ENCODE assay signal across 30 cellular contexts in genomic region chr4:123921339-123921738, GRCh38.
"Had no signal": no experiment of that assay in that cellular context is flagged by ENCODE, and none has a peak within 500 bp of the region (broad histone marks: within the 10 kb centered on the region; RNA-seq: fewer than 3 reads in every experiment).

No MANE protein-coding gene starts in this region.

- ATAC-seq: activated CD8-positive, alpha-beta T cell treated with anti-CD3 and anti-CD28 coated beads for 36 hours; activated naive CD4-positive, alpha-beta T cell treated with anti-CD3 and anti-CD28 coated beads, Interleukin-2, amount 50 U/mL, for 72 hours; activated T-cell treated with anti-CD3 and anti-CD28 coated beads, Interleukin-2, amount 50 U/mL, for 4 hours had no signal

- H3K9me3 ChIP-seq: adrenal gland, MG63 had no signal

- H3K36me3 ChIP-seq: adrenal gland, MG63 had no signal

- H3K4me1 Mint-ChIP-seq: activated CD4-positive, alpha-beta T cell treated with anti-CD3 and anti-CD28 coated beads, Interleukin-2, amount 10 ng/mL, durations not matched to agents 24 days and 14 days had no signal

- H3K27me3 Mint-ChIP-seq: activated CD4-positive, alpha-beta T cell treated with anti-CD3 and anti-CD28 coated beads, Interleukin-2, amount 10 ng/mL, durations not matched to agents 24 days and 14 days; brain had no signal

- H3K27me3 ChIP-seq: adrenal gland, MG63 had no signal

- H3K4me3 ChIP-seq: adrenal gland, MG63 had no signal

- H3K4me3 Mint-ChIP-seq: activated CD4-positive, alpha-beta T cell treated with anti-CD3 and anti-CD28 coated beads, Interleukin-2, amount 10 ng/mL, durations not matched to agents 24 days and 14 days; activated CD8-positive, alpha-beta T cell treated with anti-CD3 and anti-CD28 coated beads for 36 hours; activated naive CD4-positive, alpha-beta T cell treated with anti-CD3 and anti-CD28 coated beads for 36 hours; activated T-cell treated with anti-CD3 and anti-CD28 coated beads, Interleukin-2, amount 50 U/mL, for 4 hours; activated T-helper 1 cell treated with anti-CD3 and anti-CD28 coated beads, Interleukin-12 subunit alpha, Interleukin-12 subunit beta, Interleukin-2, Interleukin-4 antibody, amounts not matched to agents 30 ng/mL and 10 ng/mL and 1 ng/mL, durations not matched to agents 14 hours and 24 hours and 36 hours; brain; T-helper 1 cell treated with Interleukin-12 subunit alpha and Interleukin-12 subunit beta and Interleukin-4 antibody, amounts not matched to agents 30 μg/mL and 1 μg/mL, for 36 hours; T-helper 2 cell treated with Interferon-gamma antibody and Interleukin-4, amounts not matched to agents 5 μg/mL and 100 μg/mL, for 36 hours had no signal

- H3K27ac Mint-ChIP-seq: activated CD4-positive, alpha-beta T cell treated with anti-CD3 and anti-CD28 coated beads, Interleukin-2, amount 10 ng/mL, durations not matched to agents 24 days and 14 days; activated CD8-positive, alpha-beta T cell treated with anti-CD3 and anti-CD28 coated beads for 36 hours; activated naive CD4-positive, alpha-beta T cell treated with anti-CD3 and anti-CD28 coated beads for 36 hours; activated naive CD4-positive, alpha-beta T cell treated with anti-CD3 and anti-CD28 coated beads, Interleukin-2, amount 50 U/mL, for 72 hours; activated T-helper 1 cell treated with anti-CD3 and anti-CD28 coated beads, Interleukin-12 subunit alpha, Interleukin-12 subunit beta, Interleukin-2, Interleukin-4 antibody, amounts not matched to agents 30 ng/mL and 10 ng/mL and 1 ng/mL, durations not matched to agents 14 hours and 24 hours and 36 hours; brain; T-helper 1 cell treated with Interleukin-12 subunit alpha and Interleukin-12 subunit beta and Interleukin-4 antibody, amounts not matched to agents 30 μg/mL and 1 μg/mL, for 36 hours; T-helper 2 cell treated with Interferon-gamma antibody and Interleukin-4, amounts not matched to agents 5 μg/mL and 100 μg/mL, for 36 hours had no signal

- H3K9me3 Mint-ChIP-seq: activated CD4-positive, alpha-beta T cell treated with anti-CD3 and anti-CD28 coated beads, Interleukin-2, amount 10 ng/mL, durations not matched to agents 24 days and 14 days; activated CD8-positive, alpha-beta T cell treated with anti-CD3 and anti-CD28 coated beads for 36 hours; activated naive CD4-positive, alpha-beta T cell treated with anti-CD3 and anti-CD28 coated beads for 36 hours; activated naive CD4-positive, alpha-beta T cell treated with anti-CD3 and anti-CD28 coated beads, Interleukin-2, amount 50 U/mL, for 72 hours; activated T-cell treated with anti-CD3 and anti-CD28 coated beads, Interleukin-2, amount 50 U/mL, for 4 hours; activated T-helper 1 cell treated with anti-CD3 and anti-CD28 coated beads, Interleukin-12 subunit alpha, Interleukin-12 subunit beta, Interleukin-2, Interleukin-4 antibody, amounts not matched to agents 30 ng/mL and 10 ng/mL and 1 ng/mL, durations not matched to agents 14 hours and 24 hours and 36 hours; brain; T-helper 1 cell treated with Interleukin-12 subunit alpha and Interleukin-12 subunit beta and Interleukin-4 antibody, amounts not matched to agents 30 μg/mL and 1 μg/mL, for 36 hours; T-helper 2 cell treated with Interferon-gamma antibody and Interleukin-4, amounts not matched to agents 5 μg/mL and 100 μg/mL, for 36 hours had no signal

- H3K36me3 Mint-ChIP-seq: activated naive CD4-positive, alpha-beta T cell treated with anti-CD3 and anti-CD28 coated beads, Interleukin-2, amount 50 U/mL, for 72 hours; brain had no signal

- DNase-seq: activated CD4-positive, alpha-beta T cell treated with anti-CD3 and anti-CD28 coated beads, Interleukin-2, amount 10 ng/mL, durations not matched to agents 24 days and 14 days; activated CD4-positive, alpha-beta T cell treated with anti-CD3 and anti-CD28 coated beads, Interleukin-2, amount 50 U/mL, for 4 hours; activated CD8-positive, alpha-beta T cell treated with anti-CD3 and anti-CD28 coated beads for 36 hours; activated gamma-delta T cell treated with Interleukin-2 at 50 U/mL for 16 hours; activated naive CD4-positive, alpha-beta T cell treated with anti-CD3 and anti-CD28 coated beads for 36 hours; activated T-cell treated with anti-CD3 and anti-CD28 coated beads, Interleukin-2, amount 50 U/mL, for 4 hours; adrenal gland; anterior cingulate cortex; caudate nucleus; cerebellar nuclear complex; Kasumi-1; KG1; MG63; NCI-H1048; NCI-H1105 treated with DMSO at 0.1 percent for 48 hours; NCI-H1436; NCI-H1694; NCI-H1930; NCI-H2081 treated with DMSO at 0.1 percent for 48 hours; NCI-H226; NCI-H446 treated with DMSO at 0.1 percent for 48 hours; NCI-H69; NK-92 treated with Interleukin-12 subunit alpha and Interleukin-12 subunit beta, amount 100 ng/mL, for 24 hours; OCI-M1; SIG-M5 had no signal

- H3K27ac ChIP-seq: adrenal gland had no signal
